ENCODE assay signal across 7 cellular contexts in the genomic region with DNA sequence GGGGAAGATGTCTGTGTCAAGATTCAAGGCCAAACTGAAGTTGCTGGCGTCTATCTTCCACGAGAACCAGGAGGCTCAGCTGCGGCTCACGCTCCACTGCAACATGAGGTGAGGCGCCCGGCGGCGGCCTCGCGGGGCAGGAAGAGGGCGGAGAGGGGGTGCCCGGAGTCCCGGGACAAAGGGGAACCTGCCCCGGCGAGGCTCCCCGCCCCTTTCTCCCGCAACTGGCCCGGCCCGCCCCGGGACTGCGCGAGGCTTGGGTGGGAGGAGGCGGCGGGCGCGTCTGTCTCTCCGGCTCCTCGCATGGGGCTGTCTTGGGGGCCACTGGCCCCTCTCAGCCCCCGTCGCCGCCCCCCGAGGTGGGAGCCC.
DNase-seq lines count a peak whose midpoint lies in the region; ATAC-seq and TF ChIP-seq lines count a peak whose summit lies in the region.
"Not testable (repeated sequence)": the region's sequence is repeated elsewhere in the genome, so short reads cannot be mapped to it uniquely, and the experiment has no call there.

No MANE protein-coding gene starts in this region.

- H3K4me1 Mint-ChIP-seq in activated T-cell treated with anti-CD3 and anti-CD28 coated beads, Interleukin-2, amount 50 U/mL, for 72 hours (ENCODE audit: low read depth); naive thymus-derived CD4-positive, alpha-beta T cell: not testable (repeated sequence)

- H3K27ac Mint-ChIP-seq in activated T-cell treated with anti-CD3 and anti-CD28 coated beads, Interleukin-2, amount 50 U/mL, for 72 hours; naive thymus-derived CD4-positive, alpha-beta T cell: not testable (repeated sequence)

- WGBS in iPS DF 6.9 (ENCODE audit: insufficient coverage, insufficient read length): no CpG with 5 or more reads among the region's 32 CpGs

- not testable (repeated sequence) for H3K36me3 Mint-ChIP-seq in activated T-cell treated with anti-CD3 and anti-CD28 coated beads, Interleukin-2, amount 50 U/mL, for 72 hours (ENCODE audit: insufficient read depth in 2 of 2); naive thymus-derived CD4-positive, alpha-beta T cell

- not testable (repeated sequence) for H3K4me3 Mint-ChIP-seq in activated T-cell treated with anti-CD3 and anti-CD28 coated beads, Interleukin-2, amount 50 U/mL, for 72 hours; naive thymus-derived CD4-positive, alpha-beta T cell

- H3K4me1 ChIP-seq in HAP-1; iPS DF 6.9 (ENCODE audit: control insufficient read depth, insufficient read depth, low read length); naive thymus-derived CD4-positive, alpha-beta T cell (ENCODE audit: control insufficient read depth in 2 of 2, insufficient read depth in 2 of 2, low read length in 2 of 2): not testable (repeated sequence)

- in situ Hi-C loops in HAP-1 (cut with MboI; ENCODE audit: low sequenced_read_pairs): not testable (repeated sequence)

- DNase-seq in HAP-1 (ENCODE audit: low spot score in 2 of 2): peak; percentile 2 to 58
- DNase-seq in T-helper 22 cell (ENCODE audit: low read depth): peak; percentile 13
- DNase-seq in activated T-cell treated with anti-CD3 and anti-CD28 coated beads, Interleukin-2, amount 50 U/mL, for 72 hours: peak; percentile 44 to 46
- DNase-seq in dorsolateral prefrontal cortex; iPS DF 6.9 (ENCODE audit: low read depth, low spot score): not testable (repeated sequence)
- DNase-seq in naive thymus-derived CD4-positive, alpha-beta T cell: peak in 5 of 9 donors; percentile 12 to 34 (median 33)
- peak; percentile 41 for DNase-seq in stimulated activated CD4-positive, alpha-beta T cell treated with anti-CD3 and anti-CD28 coated beads, Interleukin-15, amount 100 ng/mL, for 24 hours

- H3K9me3 Mint-ChIP-seq in activated T-cell treated with anti-CD3 and anti-CD28 coated beads, Interleukin-2, amount 50 U/mL, for 72 hours; naive thymus-derived CD4-positive, alpha-beta T cell: not testable (repeated sequence)

- CTCF ChIA-PET in naive thymus-derived CD4-positive, alpha-beta T cell (lab: Charles Lee): not testable (repeated sequence)

- ATAC-seq in activated T-cell treated with anti-CD3 and anti-CD28 coated beads, Interleukin-2, amount 50 U/mL, for 72 hours (replicated peaks in 1 of 2): peak; percentile 68 to 72
- ATAC-seq in naive thymus-derived CD4-positive, alpha-beta T cell: peak; percentile 81

- not testable (repeated sequence) for H3K36me3 ChIP-seq in HAP-1 (replicated peaks); iPS DF 6.9 (ENCODE audit: control insufficient read depth, insufficient read depth, low read length); naive thymus-derived CD4-positive, alpha-beta T cell (ENCODE audit: control insufficient read depth in 2 of 3, insufficient read depth in 3 of 3, low read length in 3 of 3)

- not testable (repeated sequence) for TF ChIP-seq CTCF in dorsolateral prefrontal cortex (IDR thresholded peaks at IDR 0.05 in 54 of 56, conservative IDR thresholded peaks at IDR 0.05 in 2 of 56; ENCODE audit: low read depth in 1 of 56, partially characterized antibody in 56 of 56)

- H3K27ac ChIP-seq in dorsolateral prefrontal cortex; iPS DF 6.9 (ENCODE audit: low read length); naive thymus-derived CD4-positive, alpha-beta T cell (ENCODE audit: low read depth, low read length): not testable (repeated sequence)

- POLR2A ChIA-PET in naive thymus-derived CD4-positive, alpha-beta T cell (lab: Charles Lee): not testable (repeated sequence)

- H3K4me3 ChIP-seq in HAP-1 (peak overlapping the region; percentile 20; the same call in 1 of the 2 replicates), dorsolateral prefrontal cortex (peak overlapping the region in 31 of 59 donors; percentile 4 to 53 (median 34)), iPS DF 6.9 (ENCODE audit: low read length) (peak overlapping the region; percentile 44; the same call in 1 of the 2 replicates)
- not testable (repeated sequence) for H3K4me3 ChIP-seq in naive thymus-derived CD4-positive, alpha-beta T cell (ENCODE audit: low read length)

- H3K27me3 Mint-ChIP-seq in activated T-cell treated with anti-CD3 and anti-CD28 coated beads, Interleukin-2, amount 50 U/mL, for 72 hours (ENCODE audit: low read depth); naive thymus-derived CD4-positive, alpha-beta T cell: not testable (repeated sequence)

- H3K27me3 ChIP-seq in HAP-1 (ENCODE audit: low read depth); dorsolateral prefrontal cortex; iPS DF 6.9 (ENCODE audit: control insufficient read depth, insufficient read depth, low read length); naive thymus-derived CD4-positive, alpha-beta T cell (ENCODE audit: control insufficient read depth in 2 of 2, insufficient read depth in 2 of 2, low read length in 2 of 2): not testable (repeated sequence)

- intact Hi-C loops in dorsolateral prefrontal cortex (cut with DNase I); naive thymus-derived CD4-positive, alpha-beta T cell (cut with micrococcal nuclease): not testable (repeated sequence)

- not testable (repeated sequence) for H3K9me3 ChIP-seq in HAP-1; iPS DF 6.9 (ENCODE audit: control insufficient read depth, insufficient read depth, low read length); naive thymus-derived CD4-positive, alpha-beta T cell (ENCODE audit: control insufficient read depth in 2 of 3, low read length in 3 of 3)
